In genomic region chr6:16854986-16855385, GRCh38 we compare ENCODE assay signal across 14 cellular contexts.
DNase-seq lines count a peak whose midpoint lies in the region; ATAC-seq and TF ChIP-seq lines count a peak whose summit lies in the region.
"Had no signal": no experiment of that assay in that cellular context is flagged by ENCODE, and none has a peak within 500 bp of the region (broad histone marks: within the 10 kb centered on the region; RNA-seq: fewer than 3 reads in every experiment).

No MANE protein-coding gene starts in this region.

- peak; percentile 51 for ATAC-seq in activated CD4-positive, alpha-beta T cell treated with anti-CD3 and anti-CD28 coated beads for 36 hours
- ATAC-seq in HG03378 (IDR thresholded peaks at IDR 0.05; ENCODE audit: unreplicated experiment): peak; percentile 78
- ATAC-seq in stimulated activated effector memory CD8-positive, alpha-beta T cell treated with anti-CD3 and anti-CD28 coated beads, Interleukin-12 subunit alpha, Interleukin-12 subunit beta, amount 100 ng/mL, for 72 hours: peak; percentile 66
- ATAC-seq: left colon had no signal

- DNase-seq in activated CD4-positive, alpha-beta T cell treated with anti-CD3 and anti-CD28 coated beads for 36 hours: no peak
- DNase-seq in activated CD4-positive, alpha-beta T cell treated with anti-CD3 and anti-CD28 coated beads, Interleukin-2, amount 50 U/mL, for 48 hours: no peak
- no peak for DNase-seq in stimulated activated effector memory CD8-positive, alpha-beta T cell treated with anti-CD3 and anti-CD28 coated beads, Interleukin-12 subunit alpha, Interleukin-12 subunit beta, amount 100 ng/mL, for 72 hours (ENCODE audit: low spot score in 2 of 2)
- DNase-seq in KBM-7: no peak
- DNase-seq in activated CD4-positive, CD25-positive, alpha-beta regulatory T cell treated with anti-CD3 and anti-CD28 coated beads, Interleukin-2, amount 50 U/mL, for 72 hours: no peak
- no peak for DNase-seq in hepatocyte (ENCODE audit: low spot score)
- DNase-seq: activated CD4-positive, alpha-beta memory T cell treated with anti-CD3 and anti-CD28 coated beads for 36 hours; aorta; GDM1; left colon had no signal

- H3K9me2 ChIP-seq in hepatocyte (replicated peaks; ENCODE audit: insufficient read depth): no peaks in the 10 kb centered on the region

- no peaks in the 10 kb centered on the region for H4K20me1 ChIP-seq in hepatocyte (ENCODE audit: insufficient read depth, poor library complexity, severe bottlenecking)

- intact Hi-C loops in activated CD4-positive, alpha-beta T cell treated with anti-CD3 and anti-CD28 coated beads for 36 hours (cut with DNase I, micrococcal nuclease): no loop called here

- H3K27ac ChIP-seq in HEK293 (ENCODE audit: extremely low read depth, low read depth, low read length): no peak overlapping the region
- H3K27ac ChIP-seq in hepatocyte: no peak overlapping the region
- H3K27ac ChIP-seq: parathyroid adenoma, vagina had no signal

- TF ChIP-seq CTCF in HEK293 (tag by site-specific recombination; IDR thresholded peaks at IDR 0.05): no peak
- TF ChIP-seq CTCF in hepatocyte (IDR thresholded peaks at IDR 0.05; ENCODE audit: poor library complexity): no peak

- in situ Hi-C loops in KBM-7 (cut with MboI; ENCODE audit: low pct_unique_long_range_greater_than_20kb, low sequenced_read_pairs): no loop called here

- CTCF ChIA-PET in activated CD4-positive, alpha-beta T cell treated with anti-CD3 and anti-CD28 coated beads for 36 hours (lab: Charles Lee): interaction anchor here (1.2 kb wide), 1 partner anchor 8 kb away, joined by 3 read pairs; no protein-coding TSS in a partner anchor
- CTCF ChIA-PET in HEK293 (lab: Yijun Ruan, JAX): interaction anchor here (1.2 to 1.5 kb wide), 2 partner anchors 35 to 110 kb away, joined by 3 to 5 read pairs; no protein-coding TSS in a partner anchor

- H3K27ac Mint-ChIP-seq in activated CD4-positive, alpha-beta T cell treated with anti-CD3 and anti-CD28 coated beads for 36 hours: no peak overlapping the region
- H3K27ac Mint-ChIP-seq in stimulated activated effector memory CD8-positive, alpha-beta T cell treated with anti-CD3 and anti-CD28 coated beads, Interleukin-12 subunit alpha, Interleukin-12 subunit beta, amount 100 ng/mL, for 72 hours: no peak overlapping the region
- H3K27ac Mint-ChIP-seq: activated CD4-positive, alpha-beta memory T cell treated with anti-CD3 and anti-CD28 coated beads for 36 hours had no signal

- H3K36me3 Mint-ChIP-seq in activated CD4-positive, alpha-beta T cell treated with anti-CD3 and anti-CD28 coated beads for 36 hours (ENCODE audit: low read depth): no peaks in the 10 kb centered on the region
- H3K36me3 Mint-ChIP-seq in stimulated activated effector memory CD8-positive, alpha-beta T cell treated with anti-CD3 and anti-CD28 coated beads, Interleukin-12 subunit alpha, Interleukin-12 subunit beta, amount 100 ng/mL, for 72 hours: no peaks in the 10 kb centered on the region
- H3K36me3 Mint-ChIP-seq: activated CD4-positive, alpha-beta memory T cell treated with anti-CD3 and anti-CD28 coated beads for 36 hours had no signal

- H2AFZ ChIP-seq in hepatocyte: no peak overlapping the region
- H2AFZ ChIP-seq: parathyroid adenoma had no signal

- 66% methylated on average over 2 of the region's 2 CpGs for WGBS in hepatocyte (ENCODE audit: low lambda C conversion rate, missing lambda C conversion rate)

- H3K4me1 Mint-ChIP-seq in activated CD4-positive, alpha-beta T cell treated with anti-CD3 and anti-CD28 coated beads for 36 hours: peaks cover 11% of the 10 kb centered on the region
- peaks cover 14% of the 10 kb centered on the region for H3K4me1 Mint-ChIP-seq in stimulated activated effector memory CD8-positive, alpha-beta T cell treated with anti-CD3 and anti-CD28 coated beads, Interleukin-12 subunit alpha, Interleukin-12 subunit beta, amount 100 ng/mL, for 72 hours

- no peaks in the 10 kb centered on the region for H3K79me2 ChIP-seq in hepatocyte
- H3K79me2 ChIP-seq: parathyroid adenoma had no signal

- H3K27me3 ChIP-seq in hepatocyte: no peaks in the 10 kb centered on the region
- H3K27me3 ChIP-seq: vagina had no signal

- H3K4me3 Mint-ChIP-seq in activated CD4-positive, alpha-beta T cell treated with anti-CD3 and anti-CD28 coated beads for 36 hours: no peak overlapping the region
- H3K4me3 Mint-ChIP-seq in stimulated activated effector memory CD8-positive, alpha-beta T cell treated with anti-CD3 and anti-CD28 coated beads, Interleukin-12 subunit alpha, Interleukin-12 subunit beta, amount 100 ng/mL, for 72 hours: no peak overlapping the region
- H3K4me3 Mint-ChIP-seq: activated CD4-positive, alpha-beta memory T cell treated with anti-CD3 and anti-CD28 coated beads for 36 hours had no signal

- H3K4me2 ChIP-seq in hepatocyte: no peak overlapping the region

- H3K9me3 ChIP-seq in HEK293 (ENCODE audit: control insufficient read depth, insufficient read depth, low read depth, low read length) (no peaks in the 10 kb centered on the region), hepatocyte (ENCODE audit: low read depth) (no peaks in the 10 kb centered on the region)
- H3K9me3 ChIP-seq: vagina had no signal

- H3K4me1 ChIP-seq in HEK293 (ENCODE audit: control insufficient read depth, insufficient read depth, low read length) (peaks cover 22% of the 10 kb centered on the region), hepatocyte (ENCODE audit: insufficient read depth) (peaks cover 4% of the 10 kb centered on the region)
- H3K4me1 ChIP-seq: parathyroid adenoma had no signal

- H3K36me3 ChIP-seq in HEK293 (ENCODE audit: control insufficient read depth in 2 of 2, insufficient read depth in 1 of 2, low read length in 2 of 2) (no peaks in the 10 kb centered on the region), hepatocyte (replicated peaks; ENCODE audit: insufficient read depth, low read depth) (no peaks in the 10 kb centered on the region)
- H3K36me3 ChIP-seq: vagina had no signal

- POLR2A ChIA-PET in activated CD4-positive, alpha-beta T cell treated with anti-CD3 and anti-CD28 coated beads for 36 hours (lab: Charles Lee): no interaction called here
- POLR2A ChIA-PET in HEK293 (lab: Yijun Ruan, JAX): no interaction called here

- H3K4me3 ChIP-seq in HEK293 (ENCODE audit: low read depth, low read length): no peak overlapping the region
- H3K4me3 ChIP-seq in hepatocyte: no peak overlapping the region
- H3K4me3 ChIP-seq: vagina had no signal

- H3K27me3 Mint-ChIP-seq in activated CD4-positive, alpha-beta T cell treated with anti-CD3 and anti-CD28 coated beads for 36 hours: peaks cover 25% of the 10 kb centered on the region

- H3K9me3 Mint-ChIP-seq in activated CD4-positive, alpha-beta T cell treated with anti-CD3 and anti-CD28 coated beads for 36 hours (ENCODE audit: low read depth): no peaks in the 10 kb centered on the region
- H3K9me3 Mint-ChIP-seq in stimulated activated effector memory CD8-positive, alpha-beta T cell treated with anti-CD3 and anti-CD28 coated beads, Interleukin-12 subunit alpha, Interleukin-12 subunit beta, amount 100 ng/mL, for 72 hours: peaks cover 3% of the 10 kb centered on the region
- H3K9me3 Mint-ChIP-seq: activated CD4-positive, alpha-beta memory T cell treated with anti-CD3 and anti-CD28 coated beads for 36 hours had no signal

TF ChIP-seq in HEK293, 187 proteins besides CTCF, POLR2A, EP300 and RAD21:
- no peak for TF ChIP-seq ZNF626 (tag by site-specific recombination; IDR thresholded peaks at IDR 0.05)
- no peak for TF ChIP-seq ZNF596 (tag by site-specific recombination; IDR thresholded peaks at IDR 0.05)
- TF ChIP-seq TCF7L2 (IDR thresholded peaks at IDR 0.05; ENCODE audit: borderline replicate concordance, low read depth, low read length): 0 out of 2 replicates have a peak, but pooled peaks have one; percentile 4
